In genomic region chr1:169129109-169129789, GRCh38 we compare ENCODE assay signal across 22 cellular contexts. TPM values are rescaled to one million over a fixed set of nuclear protein-coding genes. Genes with fewer than 3 reads are reported as not detected.
DNase-seq lines count a peak whose midpoint lies in the region; ATAC-seq, FAIRE-seq and TF ChIP-seq lines count a peak whose summit lies in the region.
"Had no signal": no experiment of that assay in that cellular context is flagged by ENCODE, and none has a peak within 500 bp of the region (broad histone marks: within the 10 kb centered on the region; RNA-seq: fewer than 3 reads in every experiment).

No MANE protein-coding gene starts in this region.

- CTCF ChIA-PET in HepG2 (lab: Yijun Ruan, JAX; ENCODE audit: low intra/inter-chr PET ratio, low total read pairs): no interaction called here

- WGBS in HepG2 (ENCODE audit: low lambda C conversion rate): 80% methylated on average over 6 of the region's 6 CpGs
- WGBS in right lobe of liver (ENCODE audit: insufficient coverage, low coverage, low lambda C conversion rate, missing lambda C conversion rate): 73% methylated on average over 6 of the region's 6 CpGs
- WGBS in stomach, 5 donors: 35 to 51% (median 41%) methylated on average over 6 of the region's 6 CpGs

- no peak overlapping the region for H3K4me2 ChIP-seq in HepG2 (ENCODE audit: low read depth, low read length)
- H3K4me2 ChIP-seq in osteoblast (ENCODE audit: insufficient read depth, low read length): peak overlapping the region; percentile 45
- H3K4me2 ChIP-seq: KMS-11 had no signal

- intact Hi-C loops in HepG2 (cut with micrococcal nuclease; ENCODE audit: unreplicated experiment): no loop called here
- intact Hi-C loops in right lobe of liver (cut with DNase I): no loop called here
- intact Hi-C loops in stomach (cut with DNase I; ENCODE audit: low total_unique reads): no loop called here

- H3K27ac ChIP-seq in HepG2 (ENCODE audit: extremely low read length, insufficient read depth, low read length) (no peak overlapping the region), right lobe of liver (no peak overlapping the region), cingulate gyrus (ENCODE audit: low read depth, low read length) (peak overlapping the region; percentile 16), osteoblast (ENCODE audit: low read depth, low read length) (peak overlapping the region; percentile 49), stomach (peak overlapping the region in 2 of 5 donors; percentile 16 to 40)
- H3K27ac ChIP-seq: KMS-11, ovary, SJCRH30 had no signal

- no peak for TF ChIP-seq EP300 in HepG2 (IDR thresholded peaks at IDR 0.05; ENCODE audit: low read depth in 2 of 2, low read length in 2 of 2)
- no peak for TF ChIP-seq EP300 in HepG2 (CRISPR knock-in tag; IDR thresholded peaks at IDR 0.05; ENCODE audit: borderline replicate concordance)
- TF ChIP-seq EP300 in stomach (IDR thresholded peaks at IDR 0.05): no peak

- DNase-seq in HepG2 (ENCODE audit: low spot score): no peak
- DNase-seq in right lobe of liver: no peak
- peak; percentile 75 for DNase-seq in osteoblast (ENCODE audit: insufficient read length, low spot score, missing footprints)
- no peak for DNase-seq in stomach
- DNase-seq in A172 (ENCODE audit: low spot score): no peak
- DNase-seq: activated naive CD4-positive, alpha-beta T cell treated with Interleukin-2 at 50 U/mL for 16 hours; body of pancreas; effector CD8-positive, alpha-beta T cell; GOT3; left ventricle myocardium superior; NCI-H226; ovary; SJCRH30; stimulated activated naive CD4-positive, alpha-beta T cell; T-helper 9 cell had no signal

- POLR2A ChIA-PET in HepG2 (lab: Yijun Ruan, JAX): no interaction called here

- H4K20me1 ChIP-seq in HepG2 (ENCODE audit: insufficient read depth, low read length) (no peaks in the 10 kb centered on the region), osteoblast (ENCODE audit: insufficient read depth, low read length) (no peaks in the 10 kb centered on the region)

- H3K4me1 ChIP-seq in HepG2 (ENCODE audit: insufficient read depth, low read length) (no peaks in the 10 kb centered on the region), right lobe of liver (no peaks in the 10 kb centered on the region), osteoblast (ENCODE audit: insufficient read depth, low read length) (peaks cover 23% of the 10 kb centered on the region), stomach (peaks cover 0 to 88% (median 30%) of the 10 kb centered on the region in 4 donors)
- H3K4me1 ChIP-seq: SJCRH30 had no signal

- TF ChIP-seq RAD21 in HepG2 (CRISPR knock-in tag; IDR thresholded peaks at IDR 0.05): no peak

- H3K9ac ChIP-seq in HepG2 (ENCODE audit: insufficient read depth, low read depth, low read length): no peak overlapping the region
- H3K9ac ChIP-seq: KMS-11 had no signal

- H3K9me3 ChIP-seq in HepG2 (ENCODE audit: low read length) (no peaks in the 10 kb centered on the region), right lobe of liver (no peaks in the 10 kb centered on the region), osteoblast (ENCODE audit: low read depth, low read length) (no peaks in the 10 kb centered on the region), stomach (no peaks in the 10 kb centered on the region)
- H3K9me3 ChIP-seq: body of pancreas, ovary, SJCRH30 had no signal

- H2AFZ ChIP-seq in HepG2 (ENCODE audit: low read length) (no peak overlapping the region), osteoblast (ENCODE audit: low read length) (no peak overlapping the region)

- H3K4me3 ChIP-seq in HepG2 (replicated peaks in 1 of 3; ENCODE audit: insufficient read depth in 1 of 3, low read depth in 2 of 3, low read length in 3 of 3): no peak overlapping the region
- no peak overlapping the region for H3K4me3 ChIP-seq in right lobe of liver
- H3K4me3 ChIP-seq in osteoblast (ENCODE audit: insufficient read depth, low read length): peak overlapping the region; percentile 34
- H3K4me3 ChIP-seq in stomach: no peak overlapping the region
- H3K4me3 ChIP-seq: body of pancreas, ovary, SJCRH30 had no signal

- no peak for FAIRE-seq in HepG2 (lab: Jason Lieb, UNC)
- FAIRE-seq: G401.6, GM12891, urothelium cell line had no signal

- no peak for TF ChIP-seq CTCF in HepG2 (CRISPR knock-in tag; IDR thresholded peaks at IDR 0.05)
- no peak for TF ChIP-seq CTCF in right lobe of liver (IDR thresholded peaks at IDR 0.05)
- no peak for TF ChIP-seq CTCF in osteoblast (IDR thresholded peaks at IDR 0.05; ENCODE audit: extremely low read depth, low read depth, low read length)
- no peak for TF ChIP-seq CTCF in stomach (IDR thresholded peaks at IDR 0.05)

- no peak for TF ChIP-seq POLR2A in HepG2 (IDR thresholded peaks at IDR 0.05; ENCODE audit: insufficient read depth in 1 of 2, low read depth in 2 of 2, low read length in 2 of 2)
- no peak for TF ChIP-seq POLR2A in right lobe of liver (IDR thresholded peaks at IDR 0.05)
- TF ChIP-seq POLR2A in stomach (IDR thresholded peaks at IDR 0.05): no peak

- H3K36me3 ChIP-seq in HepG2 (replicated peaks in 1 of 2; ENCODE audit: control insufficient read depth in 1 of 2, insufficient read depth in 2 of 2, low read length in 2 of 2): peaks cover 32 to 78% of the 10 kb centered on the region in 2 experiments
- peaks cover 0 to 83% (median 41%) of the 10 kb centered on the region in 4 donors for H3K36me3 ChIP-seq in right lobe of liver
- H3K36me3 ChIP-seq in osteoblast (ENCODE audit: insufficient read depth, low read length): peaks cover 5% of the 10 kb centered on the region
- H3K36me3 ChIP-seq in stomach: peaks cover 38 to 89% (median 85%) of the 10 kb centered on the region in 4 donors
- H3K36me3 ChIP-seq: ovary had no signal

- ATAC-seq in HepG2 (no peak), right lobe of liver (no peak), GM19328 (IDR thresholded peaks at IDR 0.05; ENCODE audit: unreplicated experiment) (no peak), GM21390 (IDR thresholded peaks at IDR 0.05; ENCODE audit: unreplicated experiment) (no peak)
- ATAC-seq: body of pancreas, left ventricle myocardium superior had no signal

- H3K27me3 ChIP-seq in HepG2 (ENCODE audit: control insufficient read depth in 1 of 2, insufficient read depth in 2 of 2, low read length in 2 of 2) (no peaks in the 10 kb centered on the region), right lobe of liver (no peaks in the 10 kb centered on the region), osteoblast (ENCODE audit: insufficient read depth, low read length) (no peaks in the 10 kb centered on the region), stomach (no peaks in the 10 kb centered on the region)
- H3K27me3 ChIP-seq: body of pancreas, ovary, SJCRH30 had no signal

- BruUV-seq in HepG2 (replicated peaks; lab: Mats Ljungman, UMichigan): no TSS peak

- peaks cover 4% of the 10 kb centered on the region for H3K79me2 ChIP-seq in HepG2 (ENCODE audit: insufficient read depth, low read length)
- no peaks in the 10 kb centered on the region for H3K79me2 ChIP-seq in osteoblast (ENCODE audit: insufficient read depth, low read length)

- in situ Hi-C loops in HepG2 (cut with HindIII; ENCODE audit: extremely low pct_ligation_motif_present, low pct_unique_long_range_greater_than_20kb): loop anchor here (10.0 kb wide), 1 partner anchor 216 kb away; no protein-coding TSS in a partner anchor

TF ChIP-seq in HepG2, 621 proteins besides CTCF, POLR2A, EP300 and RAD21:
- TF ChIP-seq ZNF841 (CRISPR knock-in tag; IDR thresholded peaks at IDR 0.05; ENCODE audit: borderline replicate concordance) (no peak), WIZ (CRISPR knock-in tag; IDR thresholded peaks at IDR 0.05) (no peak), RBM22 (optimal IDR thresholded peaks at IDR 0.05; ENCODE audit: low read length) (peak; percentile 76), ZBTB26 (CRISPR knock-in tag; IDR thresholded peaks at IDR 0.05; ENCODE audit: borderline replicate concordance) (no peak), ARNTL (CRISPR knock-in tag; IDR thresholded peaks at IDR 0.05) (no peak)

RNA-seq across cellular contexts. Expression of gene ATP1B1, which starts 22.8 kb away (rescaled TPM):
- total RNA-seq in HepG2 (2016; rRNA removed; fragmentation: Illumina TruSeq; extraction: Trizol) (89.8 and 135 TPM in 2 replicates), right lobe of liver (10 to 100 TPM; 69.6 to 99.5 (median 78.5) TPM), osteoblast (8.3 and 12.7 TPM in 2 replicates), stomach (100 to 1,000 TPM; 106 to 507 (median 272) TPM)
- 15.3 and 17.7 TPM in 2 replicates for total RNA-seq in HepG2 (2016; cell fraction: cytosol; rRNA removed; fragmentation: Illumina TruSeq; extraction: Trizol; ENCODE audit: low read depth)
- total RNA-seq in HepG2 (2016; cell fraction: insoluble cytoplasmic fraction; rRNA removed; fragmentation: Illumina TruSeq; extraction: Trizol): 83.4 and 139 TPM in 2 replicates
- total RNA-seq in HepG2 (2016; cell fraction: membrane; rRNA removed; fragmentation: Illumina TruSeq; extraction: Trizol): 47.8 and 51.7 TPM in 2 replicates
- 170 and 186 TPM in 2 replicates for total RNA-seq in HepG2 (2016; cell fraction: nucleus; rRNA removed; fragmentation: Illumina TruSeq; extraction: Trizol)
- polyA plus RNA-seq in HepG2 (2011; rRNA removed) (134 TPM in 2 replicates), stomach (100 to 1,000 TPM in 2 of 3 donors, 10 to 100 TPM in 1; 59.9 to 176 (median 109) TPM)
- 63.8 and 107 TPM in 2 replicates for polyA plus RNA-seq in HepG2 (2011; cell fraction: cytosol; rRNA removed)
- polyA plus RNA-seq in HepG2 (2011; cell fraction: nucleus; rRNA removed): 45.7 and 54.4 TPM in 2 replicates
- 194 and 216 TPM in 2 replicates for polyA plus RNA-seq in HepG2 (2012)
- 12.7 and 13.7 TPM in 2 replicates for polyA plus RNA-seq in HepG2 (2016; cell fraction: cytosol; fragmentation: Illumina TruSeq; extraction: Trizol; ENCODE audit: low read depth)
- 116 and 118 TPM in 2 replicates for polyA plus RNA-seq in HepG2 (2016; cell fraction: insoluble cytoplasmic fraction; fragmentation: Illumina TruSeq; extraction: Trizol; ENCODE audit: low read depth)
- 31.8 and 33.5 TPM in 2 replicates for polyA plus RNA-seq in HepG2 (2016; cell fraction: membrane; fragmentation: Illumina TruSeq; extraction: Trizol; ENCODE audit: low read depth)
- 298 and 311 TPM in 2 replicates for polyA plus RNA-seq in HepG2 (2016; cell fraction: nucleus; fragmentation: Illumina TruSeq; extraction: Trizol; ENCODE audit: insufficient read depth, low read depth)
- polyA minus RNA-seq in HepG2 (2011; rRNA and poly(A)+ RNA removed; ENCODE audit: low replicate concordance): 26.2 and 55.9 TPM in 2 replicates
- polyA minus RNA-seq in HepG2 (2011; cell fraction: cytosol; rRNA and poly(A)+ RNA removed): 118 and 143 TPM in 2 replicates
- polyA minus RNA-seq in HepG2 (2011; cell fraction: nucleus; rRNA and poly(A)+ RNA removed): 93.7 and 117 TPM in 2 replicates
- total RNA-seq in A172 (2014; rRNA removed; shearing (Covaris generic)): 44.8 and 60.1 TPM in 2 replicates

Comparison
In these comparisons a context has a peak if more than half of its experiments do, and no peak if none do; other contexts are left out.
1. H3K27ac ChIP-seq: peak in cingulate gyrus (single experiment) and osteoblast (single experiment); none in HepG2 (single experiment) and right lobe of liver (0 of 3).